ENCODE assay signal across 8 cellular contexts in genomic region chr20:30283502-30284360, GRCh38.
A peak's percentile ranks its signal among the peaks of the same experiment; 100 is the strongest.
DNase-seq lines count a peak whose midpoint lies in the region; ATAC-seq, FAIRE-seq and TF ChIP-seq lines count a peak whose summit lies in the region.
"Not testable (repeated sequence)": the region's sequence is repeated elsewhere in the genome, so short reads cannot be mapped to it uniquely, and the experiment has no call there.

No MANE protein-coding gene starts in this region.

- H3K27ac ChIP-seq in lower lobe of right lung = peak overlapping the region; percentile 36
- not testable (repeated sequence) for H3K27ac ChIP-seq in thyroid gland

- ATAC-seq in lower lobe of right lung = peak in 1 of 2 donors; percentile 13

- not testable (repeated sequence) for H3K36me3 ChIP-seq in lower lobe of right lung, thyroid gland

- peak; percentile 5 for FAIRE-seq in GM12892 (lab: Jason Lieb, UNC)

- TF ChIP-seq CTCF in lower lobe of right lung (IDR thresholded peaks at IDR 0.05); thyroid gland (IDR thresholded peaks at IDR 0.05): not testable (repeated sequence)

- H3K4me3 ChIP-seq in lower lobe of right lung = peak overlapping the region; percentile 53
- not testable (repeated sequence) for H3K4me3 ChIP-seq in thyroid gland (replicated peaks in 1 of 3)

- 41 to 58% methylated on average over 34 to 35 of the region's 53 CpGs for WGBS in thyroid gland, 2 donors

- TF ChIP-seq POLR2A in GM12892 (IDR thresholded peaks at IDR 0.05; ENCODE audit: low read depth, low read length); erythroblast (IDR thresholded peaks at IDR 0.05; ENCODE audit: low read length); thyroid gland (IDR thresholded peaks at IDR 0.05): not testable (repeated sequence)

- not testable (repeated sequence) for H3K9me3 ChIP-seq in lower lobe of right lung, thyroid gland

- not testable (repeated sequence) for H3K27me3 ChIP-seq in lower lobe of right lung (ENCODE audit: low read depth); thyroid gland

- H3K4me1 ChIP-seq in lower lobe of right lung, thyroid gland: not testable (repeated sequence)

- not testable (repeated sequence) for DNase-seq in GM12892 (ENCODE audit: insufficient read length)
- DNase-seq in NCI-H1930 (lab: John Stamatoyannopoulos, UW) (peak; percentile 85 to 88), erythroblast (lab: John Stamatoyannopoulos, UW) (peak; percentile 86 to 88), lower lobe of right lung (peak; percentile 79), thyroid gland (peak; percentile 73 to 78)
- DNase-seq in activated CD4-positive, CD25-positive, alpha-beta regulatory T cell (lab: John Stamatoyannopoulos, UW) = peak; percentile 59 to 74 (median 69)
- peak; percentile 81 for DNase-seq in activated naive CD4-positive, alpha-beta T cell treated with anti-CD3 and anti-CD28 coated beads, Interleukin-2, amount 50 U/mL, for 16 hours
- DNase-seq in stimulated activated CD4-positive, alpha-beta T cell treated with anti-CD3 and anti-CD28 coated beads, Interleukin-15, amount 100 ng/mL, for 24 hours = peak; percentile 85

- intact Hi-C loops in lower lobe of right lung (cut with DNase I) = not testable (repeated sequence)
- intact Hi-C loops in thyroid gland (cut with DNase I) = loop anchor here (10.0 kb wide), 1 partner anchor 61 kb away; no protein-coding TSS in a partner anchor
